Comparison of ENCODE assay signal across 12 cellular contexts in the genomic region with DNA sequence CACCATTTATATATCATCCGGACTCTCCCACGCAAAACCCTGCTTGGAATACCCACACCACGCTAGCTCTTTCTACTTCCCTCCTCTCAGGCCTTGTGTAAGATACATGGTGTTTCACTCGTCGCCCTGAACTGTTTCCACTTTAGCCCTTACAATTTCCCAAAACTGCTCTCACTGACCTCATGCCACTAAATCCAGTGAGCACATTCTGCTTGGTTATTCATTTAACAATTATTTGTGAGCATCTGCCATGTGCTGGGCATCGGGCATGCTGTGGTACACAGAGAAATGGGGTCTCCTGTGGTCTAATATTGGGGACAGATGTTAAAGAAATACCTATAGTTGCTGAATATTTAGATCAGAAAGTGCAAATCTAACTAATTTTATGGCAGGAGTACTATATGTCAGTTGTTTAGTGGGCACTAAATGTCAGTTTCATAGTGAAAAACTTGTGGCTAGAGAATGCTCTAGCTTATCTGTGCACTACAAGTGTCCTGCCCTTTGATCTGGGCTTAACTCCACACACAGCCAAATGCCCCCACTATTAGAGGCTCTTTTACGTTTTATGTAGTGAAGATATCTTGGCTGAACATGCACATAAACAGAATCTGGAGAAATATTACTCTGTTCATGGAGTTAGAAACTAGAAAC. TPM values are rescaled to one million over a fixed set of nuclear protein-coding genes. Genes with fewer than 3 reads are reported as not detected.
DNase-seq lines count a peak whose midpoint lies in the region; ATAC-seq and TF ChIP-seq lines count a peak whose summit lies in the region.
"Had no signal": no experiment of that assay in that cellular context is flagged by ENCODE, and none has a peak within 500 bp of the region (broad histone marks: within the 10 kb centered on the region; RNA-seq: fewer than 3 reads in every experiment).

No MANE protein-coding gene starts in this region.

- peaks cover 4% of the 10 kb centered on the region; the same call in 1 of the 2 replicates for H3F3A ChIP-seq in OCI-LY1 (ENCODE audit: insufficient read depth, low read length)

- peaks cover 98% of the 10 kb centered on the region for H3K79me2 ChIP-seq in OCI-LY1 (ENCODE audit: insufficient read depth, low read length)

- peak; percentile 45 to 54 for TF ChIP-seq RAD21 in liver (IDR thresholded peaks at IDR 0.05)

- H3K4me1 ChIP-seq in BLaER1 (peaks cover 18% of the 10 kb centered on the region), OCI-LY1 (ENCODE audit: insufficient read depth, low read length, severe bottlenecking) (peaks cover 97% of the 10 kb centered on the region), liver (ENCODE audit: control insufficient read depth in 4 of 4, insufficient read depth in 4 of 4, low read length in 3 of 4) (peaks cover 5 to 31% (median 22%) of the 10 kb centered on the region in 4 donors)

- H3K9ac ChIP-seq in BLaER1 (no peak overlapping the region), OCI-LY1 (ENCODE audit: low read length) (peak overlapping the region; percentile 53), liver (ENCODE audit: low read depth in 1 of 2, low read length in 2 of 2) (peak overlapping the region; percentile 73 to 94)

- H3K9me2 ChIP-seq in OCI-LY1 (ENCODE audit: low read depth, low read length): no peaks in the 10 kb centered on the region

- 37% methylated on average over 7 of the region's 7 CpGs for WGBS in liver

- H3K36me3 ChIP-seq in BLaER1 (no peaks in the 10 kb centered on the region), OCI-LY1 (ENCODE audit: insufficient read depth, low read length) (peaks cover 57% of the 10 kb centered on the region; the same call in 1 of the 2 replicates), liver (ENCODE audit: control insufficient read depth in 4 of 4, insufficient read depth in 3 of 4, low read depth in 1 of 4, low read length in 3 of 4) (no peaks in the 10 kb centered on the region)

- H3K4me3 ChIP-seq in BLaER1: no peak overlapping the region
- H3K4me3 ChIP-seq in OCI-LY1 (ENCODE audit: low read depth, low read length, poor library complexity, severe bottlenecking): peak overlapping the region; percentile 33
- H3K4me3 ChIP-seq in liver (ENCODE audit: low read depth in 1 of 3, low read length in 3 of 3): peak overlapping the region in 2 of 3 donors; percentile 26 to 32

- H2AFZ ChIP-seq in OCI-LY1 (ENCODE audit: low read length): no peak overlapping the region

- H3K9me3 ChIP-seq in BLaER1 (no peaks in the 10 kb centered on the region), OCI-LY1 (ENCODE audit: low read length) (no peaks in the 10 kb centered on the region), liver (ENCODE audit: control insufficient read depth in 4 of 4, low read length in 3 of 4) (no peaks in the 10 kb centered on the region)

- no peaks in the 10 kb centered on the region for H3K27me3 ChIP-seq in BLaER1
- no peaks in the 10 kb centered on the region for H3K27me3 ChIP-seq in OCI-LY1 (ENCODE audit: insufficient read depth, low read length)
- H3K27me3 ChIP-seq in liver (ENCODE audit: control insufficient read depth in 4 of 4, insufficient read depth in 4 of 4, low read length in 3 of 4): no peaks in the 10 kb centered on the region

- TF ChIP-seq CTCF in OCI-LY1 (IDR thresholded peaks at IDR 0.05; ENCODE audit: low read length) (no peak), liver (IDR thresholded peaks at IDR 0.05; ENCODE audit: low read depth, low read length, missing input control) (no peak)

- H3K27ac ChIP-seq in BLaER1 (no peak overlapping the region), OCI-LY1 (ENCODE audit: low read depth, low read length, poor library complexity, severe bottlenecking) (peak overlapping the region; percentile 82), liver (ENCODE audit: low read depth in 1 of 2, low read length in 2 of 2) (peak overlapping the region; percentile 73 to 82)

- H4K20me1 ChIP-seq in BLaER1 (no peaks in the 10 kb centered on the region), OCI-LY1 (ENCODE audit: insufficient read depth, low read length) (no peaks in the 10 kb centered on the region)

- DNase-seq in OCI-M2 (lab: John Stamatoyannopoulos, UW; ENCODE audit: unreplicated experiment) (no peak), KG1 (lab: John Stamatoyannopoulos, UW) (no peak)
- no peak for DNase-seq in activated effector memory CD4-positive, alpha-beta T cell treated with Interleukin-2 at 50 U/mL for 16 hours
- DNase-seq: activated CD4-positive, alpha-beta T cell treated with anti-CD3 and anti-CD28 coated beads, Interleukin-2, amount 10 ng/mL, durations not matched to agents 24 days and 14 days; activated naive CD4-positive, alpha-beta T cell treated with anti-CD3 and anti-CD28 coated beads for 36 hours; NCI-H1417; stimulated activated CD4-positive, alpha-beta T cell treated with anti-CD3 and anti-CD28 coated beads, Interleukin-4, amount 100 ng/mL, for 1 hour had no signal

- peak overlapping the region; percentile 38; the same call in 1 of the 2 replicates for H3K4me2 ChIP-seq in BLaER1
- H3K4me2 ChIP-seq in OCI-LY1 (ENCODE audit: low read length): peak overlapping the region; percentile 66

- ATAC-seq in GM21360 (IDR thresholded peaks at IDR 0.05; ENCODE audit: unreplicated experiment) (peak; percentile 45), HG02759 (IDR thresholded peaks at IDR 0.05; ENCODE audit: unreplicated experiment) (no peak)

TF ChIP-seq in liver, 16 proteins besides CTCF, POLR2A, EP300 and RAD21:
- TF ChIP-seq SP1 (IDR thresholded peaks at IDR 0.05) (peak; percentile 90), HNF4G (IDR thresholded peaks at IDR 0.05) (peak; percentile 33), FOXA1 (IDR thresholded peaks at IDR 0.05) (peak; percentile 21), EGR1 (IDR thresholded peaks at IDR 0.05; ENCODE audit: low read depth in 2 of 2) (no peak), HNF4A (conservative IDR thresholded peaks at IDR 0.05) (peak; percentile 78 to 84), TAF1 (conservative IDR thresholded peaks at IDR 0.05) (peak; percentile 80), GABPA (IDR thresholded peaks at IDR 0.05 in 1 of 2, conservative IDR thresholded peaks at IDR 0.05 in 1 of 2) (no peak), NR2F2 (IDR thresholded peaks at IDR 0.05) (no peak), RXRA (IDR thresholded peaks at IDR 0.05) (peak; percentile 78), FOXA2 (IDR thresholded peaks at IDR 0.05) (peak; percentile 38), JUND (IDR thresholded peaks at IDR 0.05) (peak; percentile 37 to 81), YY1 (IDR thresholded peaks at IDR 0.05) (peak; percentile 84)
- TF ChIP-seq, protein P1, sequence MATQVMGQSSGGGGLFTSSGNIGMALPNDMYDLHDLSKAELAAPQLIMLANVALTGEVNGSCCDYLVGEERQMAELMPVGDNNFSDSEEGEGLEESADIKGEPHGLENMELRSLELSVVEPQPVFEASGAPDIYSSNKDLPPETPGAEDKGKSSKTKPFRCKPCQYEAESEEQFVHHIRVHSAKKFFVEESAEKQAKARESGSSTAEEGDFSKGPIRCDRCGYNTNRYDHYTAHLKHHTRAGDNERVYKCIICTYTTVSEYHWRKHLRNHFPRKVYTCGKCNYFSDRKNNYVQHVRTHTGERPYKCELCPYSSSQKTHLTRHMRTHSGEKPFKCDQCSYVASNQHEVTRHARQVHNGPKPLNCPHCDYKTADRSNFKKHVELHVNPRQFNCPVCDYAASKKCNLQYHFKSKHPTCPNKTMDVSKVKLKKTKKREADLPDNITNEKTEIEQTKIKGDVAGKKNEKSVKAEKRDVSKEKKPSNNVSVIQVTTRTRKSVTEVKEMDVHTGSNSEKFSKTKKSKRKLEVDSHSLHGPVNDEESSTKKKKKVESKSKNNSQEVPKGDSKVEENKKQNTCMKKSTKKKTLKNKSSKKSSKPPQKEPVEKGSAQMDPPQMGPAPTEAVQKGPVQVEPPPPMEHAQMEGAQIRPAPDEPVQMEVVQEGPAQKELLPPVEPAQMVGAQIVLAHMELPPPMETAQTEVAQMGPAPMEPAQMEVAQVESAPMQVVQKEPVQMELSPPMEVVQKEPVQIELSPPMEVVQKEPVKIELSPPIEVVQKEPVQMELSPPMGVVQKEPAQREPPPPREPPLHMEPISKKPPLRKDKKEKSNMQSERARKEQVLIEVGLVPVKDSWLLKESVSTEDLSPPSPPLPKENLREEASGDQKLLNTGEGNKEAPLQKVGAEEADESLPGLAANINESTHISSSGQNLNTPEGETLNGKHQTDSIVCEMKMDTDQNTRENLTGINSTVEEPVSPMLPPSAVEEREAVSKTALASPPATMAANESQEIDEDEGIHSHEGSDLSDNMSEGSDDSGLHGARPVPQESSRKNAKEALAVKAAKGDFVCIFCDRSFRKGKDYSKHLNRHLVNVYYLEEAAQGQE (IDR thresholded peaks at IDR 0.05): peak; percentile 86
- TF ChIP-seq, protein P2, sequence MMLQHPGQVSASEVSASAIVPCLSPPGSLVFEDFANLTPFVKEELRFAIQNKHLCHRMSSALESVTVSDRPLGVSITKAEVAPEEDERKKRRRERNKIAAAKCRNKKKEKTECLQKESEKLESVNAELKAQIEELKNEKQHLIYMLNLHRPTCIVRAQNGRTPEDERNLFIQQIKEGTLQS (IDR thresholded peaks at IDR 0.05): peak; percentile 74
- TF ChIP-seq, protein P3, sequence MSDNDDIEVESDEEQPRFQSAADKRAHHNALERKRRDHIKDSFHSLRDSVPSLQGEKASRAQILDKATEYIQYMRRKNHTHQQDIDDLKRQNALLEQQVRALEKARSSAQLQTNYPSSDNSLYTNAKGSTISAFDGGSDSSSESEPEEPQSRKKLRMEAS (IDR thresholded peaks at IDR 0.05): peak; percentile 86
- TF ChIP-seq, protein P4, sequence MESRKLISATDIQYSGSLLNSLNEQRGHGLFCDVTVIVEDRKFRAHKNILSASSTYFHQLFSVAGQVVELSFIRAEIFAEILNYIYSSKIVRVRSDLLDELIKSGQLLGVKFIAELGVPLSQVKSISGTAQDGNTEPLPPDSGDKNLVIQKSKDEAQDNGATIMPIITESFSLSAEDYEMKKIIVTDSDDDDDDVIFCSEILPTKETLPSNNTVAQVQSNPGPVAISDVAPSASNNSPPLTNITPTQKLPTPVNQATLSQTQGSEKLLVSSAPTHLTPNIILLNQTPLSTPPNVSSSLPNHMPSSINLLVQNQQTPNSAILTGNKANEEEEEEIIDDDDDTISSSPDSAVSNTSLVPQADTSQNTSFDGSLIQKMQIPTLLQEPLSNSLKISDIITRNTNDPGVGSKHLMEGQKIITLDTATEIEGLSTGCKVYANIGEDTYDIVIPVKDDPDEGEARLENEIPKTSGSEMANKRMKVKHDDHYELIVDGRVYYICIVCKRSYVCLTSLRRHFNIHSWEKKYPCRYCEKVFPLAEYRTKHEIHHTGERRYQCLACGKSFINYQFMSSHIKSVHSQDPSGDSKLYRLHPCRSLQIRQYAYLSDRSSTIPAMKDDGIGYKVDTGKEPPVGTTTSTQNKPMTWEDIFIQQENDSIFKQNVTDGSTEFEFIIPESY (IDR thresholded peaks at IDR 0.05): peak; percentile 29

RNA-seq across cellular contexts. Expression of a gene that starts 41.0 kb away (rescaled TPM):
- total RNA-seq in liver: 10 to 100 TPM in 1 of 2 donors, 1 to 10 TPM in 1; 6.8 to 11.9 TPM
- polyA plus RNA-seq in liver: 1 to 10 TPM; 3.0 to 3.5 TPM
